In genomic region chr1:29497395-29498125, GRCh38 we compare ENCODE assay signal across 24 cellular contexts.
DNase-seq lines count a peak whose midpoint lies in the region; ATAC-seq and TF ChIP-seq lines count a peak whose summit lies in the region.
"Had no signal": no experiment of that assay in that cellular context is flagged by ENCODE, and none has a peak within 500 bp of the region (broad histone marks: within the 10 kb centered on the region; RNA-seq: fewer than 3 reads in every experiment).

No MANE protein-coding gene starts in this region.

- H3K27me3 Mint-ChIP-seq in activated CD8-positive, alpha-beta memory T cell treated with anti-CD3 and anti-CD28 coated beads, Interleukin-2, amount 10 ng/mL, durations not matched to agents 7 days and 5 days = no peaks in the 10 kb centered on the region
- H3K27me3 Mint-ChIP-seq in activated CD4-positive, alpha-beta T cell treated with anti-CD3 and anti-CD28 coated beads for 36 hours = peaks cover 21% of the 10 kb centered on the region
- peaks cover 46 to 55% of the 10 kb centered on the region in 2 donors for H3K27me3 Mint-ChIP-seq in effector memory CD8-positive, alpha-beta T cell

- H3K4me1 ChIP-seq in sigmoid colon = no peaks in the 10 kb centered on the region
- H3K4me1 ChIP-seq: SJCRH30 had no signal

- peaks cover 3 to 7% (median 7%) of the 10 kb centered on the region in 4 donors for H3K9me3 ChIP-seq in sigmoid colon
- H3K9me3 ChIP-seq: SJCRH30 had no signal

- no peak overlapping the region for H3K4me3 ChIP-seq in sigmoid colon
- H3K4me3 ChIP-seq: K562, PC-9, SJCRH30 had no signal

- H3K27ac ChIP-seq in sigmoid colon = no peak overlapping the region
- H3K27ac ChIP-seq: PC-9, SJCRH30 had no signal

- no peak for ATAC-seq in activated CD8-positive, alpha-beta memory T cell treated with anti-CD3 and anti-CD28 coated beads, Interleukin-2, amount 10 ng/mL, durations not matched to agents 7 days and 5 days
- ATAC-seq in activated CD4-positive, alpha-beta T cell treated with anti-CD3 and anti-CD28 coated beads for 36 hours = no peak
- no peak for ATAC-seq in effector memory CD8-positive, alpha-beta T cell (replicated peaks)
- ATAC-seq: HCT116, K562, Right ventricle myocardium inferior had no signal

- no peak overlapping the region for H3K4me3 Mint-ChIP-seq in activated CD8-positive, alpha-beta memory T cell treated with anti-CD3 and anti-CD28 coated beads, Interleukin-2, amount 10 ng/mL, durations not matched to agents 7 days and 5 days
- H3K4me3 Mint-ChIP-seq in activated CD4-positive, alpha-beta T cell treated with anti-CD3 and anti-CD28 coated beads for 36 hours = no peak overlapping the region
- no peak overlapping the region for H3K4me3 Mint-ChIP-seq in effector memory CD8-positive, alpha-beta T cell

- H3K9me3 Mint-ChIP-seq in activated CD8-positive, alpha-beta memory T cell treated with anti-CD3 and anti-CD28 coated beads, Interleukin-2, amount 10 ng/mL, durations not matched to agents 7 days and 5 days (ENCODE audit: low read depth) = peaks cover 2% of the 10 kb centered on the region
- H3K9me3 Mint-ChIP-seq in activated CD4-positive, alpha-beta T cell treated with anti-CD3 and anti-CD28 coated beads for 36 hours (ENCODE audit: low read depth) = peaks cover 14% of the 10 kb centered on the region
- H3K9me3 Mint-ChIP-seq in effector memory CD8-positive, alpha-beta T cell = no peaks in the 10 kb centered on the region

- H3K36me3 ChIP-seq in sigmoid colon = no peaks in the 10 kb centered on the region
- H3K36me3 ChIP-seq: SJCRH30 had no signal

- no peaks in the 10 kb centered on the region for H3K36me3 Mint-ChIP-seq in activated CD8-positive, alpha-beta memory T cell treated with anti-CD3 and anti-CD28 coated beads, Interleukin-2, amount 10 ng/mL, durations not matched to agents 7 days and 5 days
- no peaks in the 10 kb centered on the region for H3K36me3 Mint-ChIP-seq in activated CD4-positive, alpha-beta T cell treated with anti-CD3 and anti-CD28 coated beads for 36 hours (ENCODE audit: low read depth)
- no peaks in the 10 kb centered on the region for H3K36me3 Mint-ChIP-seq in effector memory CD8-positive, alpha-beta T cell (ENCODE audit: insufficient read depth)

- no peak for TF ChIP-seq POLR2A in sigmoid colon (IDR thresholded peaks at IDR 0.05)

- H3K27me3 ChIP-seq in sigmoid colon = peaks cover 0 to 9% (median 8%) of the 10 kb centered on the region in 3 donors
- H3K27me3 ChIP-seq: SJCRH30 had no signal

- no peak for TF ChIP-seq CTCF in sigmoid colon (IDR thresholded peaks at IDR 0.05)

- WGBS in sigmoid colon, 2 donors = 90 to 91% methylated on average over 10 of the region's 10 CpGs

- peak; percentile 8 for DNase-seq in activated CD8-positive, alpha-beta memory T cell treated with anti-CD3 and anti-CD28 coated beads, Interleukin-2, amount 10 ng/mL, durations not matched to agents 7 days and 5 days
- DNase-seq in activated CD8-positive, alpha-beta memory T cell treated with anti-CD3 and anti-CD28 coated beads, Interleukin-2, amount 50 U/mL, for 4 hours = no peak
- DNase-seq in islet precursor cell (peak; percentile 32), sigmoid colon (peak; percentile 58), HPDE6-E6E7 (ENCODE audit: extremely low spot score) (no peak)
- DNase-seq in activated CD4-positive, alpha-beta T cell treated with anti-CD3 and anti-CD28 coated beads for 36 hours = no peak
- no peak for DNase-seq in effector memory CD8-positive, alpha-beta T cell
- DNase-seq: Calu3; DMS79 treated with DMSO at 0.1 percent for 48 hours; GF-D8; GOT3; Kasumi-1; NCI-H1092 treated with DMSO at 0.1 percent for 48 hours; NCI-H1436; NCI-H187 treated with DMSO at 0.1 percent for 48 hours; NCI-H2107; NCI-H524; NCI-H748 treated with DMSO at 0.1 percent for 48 hours; NK-92 treated with Interleukin-12 subunit alpha and Interleukin-12 subunit beta, amount 100 ng/mL, for 24 hours; PC-9; SJCRH30 had no signal

- TF ChIP-seq EP300 in sigmoid colon (IDR thresholded peaks at IDR 0.05) = no peak

- intact Hi-C loops in sigmoid colon (cut with DNase I) = no loop called here
- intact Hi-C loops in activated CD4-positive, alpha-beta T cell treated with anti-CD3 and anti-CD28 coated beads for 36 hours (cut with DNase I, micrococcal nuclease) = no loop called here

- CTCF ChIA-PET in activated CD8-positive, alpha-beta memory T cell treated with anti-CD3 and anti-CD28 coated beads, Interleukin-2, amount 10 ng/mL, durations not matched to agents 7 days and 5 days (lab: Charles Lee) = no interaction called here
- CTCF ChIA-PET in activated CD4-positive, alpha-beta T cell treated with anti-CD3 and anti-CD28 coated beads for 36 hours (lab: Charles Lee) = no interaction called here

- no peaks in the 10 kb centered on the region for H3K4me1 Mint-ChIP-seq in activated CD8-positive, alpha-beta memory T cell treated with anti-CD3 and anti-CD28 coated beads, Interleukin-2, amount 10 ng/mL, durations not matched to agents 7 days and 5 days
- no peaks in the 10 kb centered on the region for H3K4me1 Mint-ChIP-seq in activated CD4-positive, alpha-beta T cell treated with anti-CD3 and anti-CD28 coated beads for 36 hours
- H3K4me1 Mint-ChIP-seq in effector memory CD8-positive, alpha-beta T cell (ENCODE audit: low read depth in 2 of 2) = no peaks in the 10 kb centered on the region

- no peak overlapping the region for H3K27ac Mint-ChIP-seq in activated CD8-positive, alpha-beta memory T cell treated with anti-CD3 and anti-CD28 coated beads, Interleukin-2, amount 10 ng/mL, durations not matched to agents 7 days and 5 days
- H3K27ac Mint-ChIP-seq in activated CD4-positive, alpha-beta T cell treated with anti-CD3 and anti-CD28 coated beads for 36 hours = no peak overlapping the region
- no peak overlapping the region for H3K27ac Mint-ChIP-seq in effector memory CD8-positive, alpha-beta T cell

- POLR2A ChIA-PET in activated CD4-positive, alpha-beta T cell treated with anti-CD3 and anti-CD28 coated beads for 36 hours (lab: Charles Lee) = no interaction called here

Comparison
In these comparisons a context has a peak if more than half of its experiments do, and no peak if none do; other contexts are left out.
1. DNase-seq: peak in activated CD8-positive, alpha-beta memory T cell treated with anti-CD3 and anti-CD28 coated beads, Interleukin-2, amount 10 ng/mL, durations not matched to agents 7 days and 5 days (single experiment), islet precursor cell (single experiment) and sigmoid colon (single experiment); none in activated CD8-positive, alpha-beta memory T cell treated with anti-CD3 and anti-CD28 coated beads, Interleukin-2, amount 50 U/mL, for 4 hours (single experiment), HPDE6-E6E7 (single experiment), activated CD4-positive, alpha-beta T cell treated with anti-CD3 and anti-CD28 coated beads for 36 hours (single experiment) and effector memory CD8-positive, alpha-beta T cell (0 of 3).